ENCODE assay signal across 22 cellular contexts in genomic region chr1:48217861-48218260, GRCh38. TPM values are rescaled to one million over a fixed set of nuclear protein-coding genes. Genes with fewer than 3 reads are reported as not detected.
DNase-seq lines count a peak whose midpoint lies in the region; FAIRE-seq and TF ChIP-seq lines count a peak whose summit lies in the region.
"Had no signal": no experiment of that assay in that cellular context is flagged by ENCODE, and none has a peak within 500 bp of the region (broad histone marks: within the 10 kb centered on the region; RNA-seq: fewer than 3 reads in every experiment).

No MANE protein-coding gene starts in this region.

- TF ChIP-seq CTCF in MCF 10A (IDR thresholded peaks at IDR 0.05; ENCODE audit: unreplicated experiment) = no peak
- TF ChIP-seq CTCF in mammary epithelial cell (conservative IDR thresholded peaks at IDR 0.05 in 1 of 2, IDR thresholded peaks at IDR 0.05 in 1 of 2; ENCODE audit: extremely low read depth in 1 of 2, insufficient read depth in 1 of 2, low read depth in 1 of 2, low read length in 2 of 2) = no peak
- no peak for TF ChIP-seq CTCF in bronchial epithelial cell (IDR thresholded peaks at IDR 0.05; ENCODE audit: insufficient read depth, low read length, severe bottlenecking)
- TF ChIP-seq CTCF in osteocyte (IDR thresholded peaks at IDR 0.05) = no peak

- CTCF ChIA-PET in MCF 10A (lab: Yijun Ruan, JAX) (interaction anchor here (0.8 to 3.2 kb wide), 3 partner anchors 14 to 107 kb away, joined by 3 to 20 read pairs (median 3); no protein-coding TSS in a partner anchor), mammary epithelial cell (lab: Charles Lee; ENCODE audit: low non-redundant PET) (no interaction called here)

- H3K27ac Mint-ChIP-seq in MCF 10A (ENCODE audit: low read depth, unreplicated experiment) (no peak overlapping the region), osteocyte (ENCODE audit: unreplicated experiment) (no peak overlapping the region)
- H3K27ac Mint-ChIP-seq: CD4-positive, CD25-positive, alpha-beta regulatory T cell had no signal

- in situ Hi-C loops in mammary epithelial cell (cut with MboI; ENCODE audit: low sequenced_read_pairs in 2 of 2) = loop anchor here in 1 of 2 donors (25.0 kb wide), 1 partner anchor 456 kb away; no protein-coding TSS in a partner anchor

- no peaks in the 10 kb centered on the region for H4K20me1 ChIP-seq in mammary epithelial cell (ENCODE audit: insufficient read depth, low read length)

- H3K36me3 Mint-ChIP-seq in MCF 10A (ENCODE audit: insufficient read depth, unreplicated experiment) (no peaks in the 10 kb centered on the region), osteocyte (ENCODE audit: unreplicated experiment) (no peaks in the 10 kb centered on the region)
- H3K36me3 Mint-ChIP-seq: CD4-positive, CD25-positive, alpha-beta regulatory T cell; CD8-positive, alpha-beta memory T cell had no signal

- H3K9ac ChIP-seq in mammary epithelial cell (ENCODE audit: insufficient read depth, low read length) = no peak overlapping the region
- H3K9ac ChIP-seq: GM23248 had no signal

- FAIRE-seq in bronchial epithelial cell (lab: Jason Lieb, UNC) = no peak
- FAIRE-seq: G401.6, GM12892, GM18507 had no signal

- H3K79me2 ChIP-seq in mammary epithelial cell (ENCODE audit: insufficient read depth, low read length) = no peaks in the 10 kb centered on the region

- BruUV-seq in MCF 10A (replicated peaks; lab: Mats Ljungman, UMichigan) (no TSS peak), mammary epithelial cell (replicated peaks; lab: Mats Ljungman, UMichigan) (no TSS peak)

- H3K9me3 Mint-ChIP-seq in MCF 10A (ENCODE audit: unreplicated experiment) = no peaks in the 10 kb centered on the region
- no peaks in the 10 kb centered on the region for H3K9me3 Mint-ChIP-seq in osteocyte (ENCODE audit: unreplicated experiment)

- H3K27me3 Mint-ChIP-seq in MCF 10A (ENCODE audit: insufficient read depth, unreplicated experiment) = no peaks in the 10 kb centered on the region
- H3K27me3 Mint-ChIP-seq in osteocyte (ENCODE audit: unreplicated experiment) = no peaks in the 10 kb centered on the region

- H3K27ac ChIP-seq in mammary epithelial cell (ENCODE audit: insufficient read depth, low read depth, low read length) = no peak overlapping the region
- H3K27ac ChIP-seq: GM23248 had no signal

- intact Hi-C loops in MCF 10A (cut with micrococcal nuclease) = no loop called here
- intact Hi-C loops in mammary epithelial cell (cut with micrococcal nuclease) = loop anchor here (5.0 kb wide), 1 partner anchor 279 kb away; no protein-coding TSS in a partner anchor

- DNase-seq in MCF 10A (ENCODE audit: unreplicated experiment) (peak; percentile 50), mammary epithelial cell (no peak), bronchial epithelial cell (ENCODE audit: low read depth) (peak; percentile 14), foreskin melanocyte (peak; percentile 80), osteocyte (ENCODE audit: extremely low spot score, unreplicated experiment) (no peak), GM03348 (ENCODE audit: low spot score) (no peak)
- DNase-seq: ACHN; BE2C; C1 segment of cervical spinal cord; CD4-positive, CD25-positive, alpha-beta regulatory T cell; CD8-positive, alpha-beta memory T cell; COR-L47; DMS 273 treated with DMSO at 0.1 percent for 48 hours; DMS53; GM23248 had no signal

- dilution Hi-C loops in mammary epithelial cell (cut with HindIII; ENCODE audit: low sequenced_read_pairs) = loop anchor here (5.0 kb wide), 1 partner anchor 106 kb away; no protein-coding TSS in a partner anchor

- H3K27me3 ChIP-seq in mammary epithelial cell (ENCODE audit: insufficient read depth, low read length) (no peaks in the 10 kb centered on the region), bronchial epithelial cell (ENCODE audit: control insufficient read depth, insufficient read depth, low read length) (no peaks in the 10 kb centered on the region)
- H3K27me3 ChIP-seq: BE2C had no signal

- 0% methylated on average over 1 of the region's 1 CpG for WGBS in mammary epithelial cell (ENCODE audit: low coverage, missing lambda C conversion rate)

- H3K4me3 Mint-ChIP-seq in MCF 10A (ENCODE audit: unreplicated experiment) (no peak overlapping the region), osteocyte (ENCODE audit: unreplicated experiment) (no peak overlapping the region)
- H3K4me3 Mint-ChIP-seq: CD4-positive, CD25-positive, alpha-beta regulatory T cell; CD8-positive, alpha-beta memory T cell had no signal

- H3K4me1 ChIP-seq in mammary epithelial cell (ENCODE audit: insufficient read depth, low read length) = no peaks in the 10 kb centered on the region
- H3K4me1 ChIP-seq: BE2C, HAP-1 had no signal

- no peaks in the 10 kb centered on the region for H3K9me3 ChIP-seq in mammary epithelial cell (replicated peaks; ENCODE audit: insufficient read depth, low read length)
- H3K9me3 ChIP-seq: BE2C, HAP-1 had no signal

- peaks cover 13% of the 10 kb centered on the region for H3K4me1 Mint-ChIP-seq in MCF 10A (ENCODE audit: insufficient read depth, unreplicated experiment)
- no peaks in the 10 kb centered on the region for H3K4me1 Mint-ChIP-seq in osteocyte (ENCODE audit: unreplicated experiment)
- H3K4me1 Mint-ChIP-seq: CD4-positive, CD25-positive, alpha-beta regulatory T cell; CD8-positive, alpha-beta memory T cell had no signal

- H3K4me3 ChIP-seq in mammary epithelial cell (replicated peaks in 1 of 3; ENCODE audit: insufficient read depth in 1 of 3, low read depth in 2 of 3, low read length in 3 of 3) (no peak overlapping the region), bronchial epithelial cell (ENCODE audit: low read depth, low read length) (no peak overlapping the region)
- H3K4me3 ChIP-seq: GM23248, HAP-1 had no signal

- H3K36me3 ChIP-seq in mammary epithelial cell (ENCODE audit: insufficient read depth, low read length) (no peaks in the 10 kb centered on the region), bronchial epithelial cell (ENCODE audit: control insufficient read depth, insufficient read depth, low read length) (no peaks in the 10 kb centered on the region)
- H3K36me3 ChIP-seq: BE2C, HAP-1 had no signal

- POLR2A ChIA-PET in MCF 10A (lab: Yijun Ruan, JAX) = no interaction called here

- no peak overlapping the region for H3K4me2 ChIP-seq in mammary epithelial cell (ENCODE audit: insufficient read depth, low read depth, low read length)

- no peak overlapping the region for H2AFZ ChIP-seq in mammary epithelial cell (ENCODE audit: low read depth, low read length)
- H2AFZ ChIP-seq: GM23248 had no signal

RNA-seq across cellular contexts. Expression of gene SLC5A9, which starts 4.7 kb away (rescaled TPM):
- total RNA-seq in MCF 10A (2022) (not detected in 2 replicates), mammary epithelial cell (not detected), bronchial epithelial cell (not detected in 2 replicates), osteocyte (not detected in 2 replicates)
- not detected for polyA plus RNA-seq in mammary epithelial cell
- polyA minus RNA-seq in mammary epithelial cell = not detected
- total RNA-seq: A172; CD4-positive, CD25-positive, alpha-beta regulatory T cell; CD8-positive, alpha-beta memory T cell; GM23248; H4; HT1080 had no signal
- polyA plus RNA-seq: CD4-positive, CD25-positive, alpha-beta regulatory T cell; CD8-positive, alpha-beta memory T cell; GM23248 had no signal

Comparison
In these comparisons a context has a peak if more than half of its experiments do, and no peak if none do; other contexts are left out.
1. DNase-seq: peak in MCF 10A (single experiment), bronchial epithelial cell (single experiment) and foreskin melanocyte (single experiment); none in mammary epithelial cell (single experiment), osteocyte (single experiment) and GM03348 (single experiment).